ENCODE assay signal across 8 cellular contexts in the genomic region with DNA sequence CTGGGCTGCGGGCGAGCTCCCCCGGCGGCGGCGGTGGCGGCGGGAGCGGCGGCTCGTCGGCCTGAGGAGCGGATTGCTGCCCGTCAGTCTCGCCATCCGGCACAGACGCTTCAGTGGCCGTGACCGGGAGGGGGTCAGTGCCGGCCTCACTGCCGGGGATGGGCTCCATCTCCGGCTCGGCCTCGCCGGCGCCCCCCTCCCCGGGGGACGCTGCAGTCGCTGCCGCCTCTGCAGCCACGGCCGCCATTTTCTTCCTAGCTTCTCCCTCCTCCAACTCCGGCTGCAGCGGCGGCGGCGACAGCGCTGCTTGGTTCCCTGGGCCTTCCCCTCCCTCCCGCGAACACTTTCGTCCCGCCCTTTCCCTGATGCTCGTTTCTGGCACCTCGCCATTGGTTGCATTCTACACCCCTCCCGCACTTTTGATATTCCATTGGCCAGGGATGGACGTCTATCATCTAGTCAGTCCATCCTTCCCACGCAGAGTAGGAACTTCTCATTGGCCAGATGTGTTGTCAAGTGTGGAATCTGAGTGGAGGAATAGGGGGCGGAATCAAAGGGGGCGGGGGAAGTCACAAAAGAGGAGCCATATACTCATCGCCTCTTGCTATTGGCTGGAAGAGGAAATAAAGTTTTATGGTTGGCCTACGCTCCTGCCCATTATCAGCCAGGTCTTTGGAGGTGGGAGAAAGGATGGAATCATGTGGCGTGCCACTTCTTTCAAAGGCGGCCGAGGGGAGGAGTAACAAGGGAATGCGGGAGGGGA. TPM values are rescaled to one million over a fixed set of nuclear protein-coding genes. Genes with fewer than 3 reads are reported as not detected.
DNase-seq lines count a peak whose midpoint lies in the region; ATAC-seq and TF ChIP-seq lines count a peak whose summit lies in the region.

A gene with protein sequence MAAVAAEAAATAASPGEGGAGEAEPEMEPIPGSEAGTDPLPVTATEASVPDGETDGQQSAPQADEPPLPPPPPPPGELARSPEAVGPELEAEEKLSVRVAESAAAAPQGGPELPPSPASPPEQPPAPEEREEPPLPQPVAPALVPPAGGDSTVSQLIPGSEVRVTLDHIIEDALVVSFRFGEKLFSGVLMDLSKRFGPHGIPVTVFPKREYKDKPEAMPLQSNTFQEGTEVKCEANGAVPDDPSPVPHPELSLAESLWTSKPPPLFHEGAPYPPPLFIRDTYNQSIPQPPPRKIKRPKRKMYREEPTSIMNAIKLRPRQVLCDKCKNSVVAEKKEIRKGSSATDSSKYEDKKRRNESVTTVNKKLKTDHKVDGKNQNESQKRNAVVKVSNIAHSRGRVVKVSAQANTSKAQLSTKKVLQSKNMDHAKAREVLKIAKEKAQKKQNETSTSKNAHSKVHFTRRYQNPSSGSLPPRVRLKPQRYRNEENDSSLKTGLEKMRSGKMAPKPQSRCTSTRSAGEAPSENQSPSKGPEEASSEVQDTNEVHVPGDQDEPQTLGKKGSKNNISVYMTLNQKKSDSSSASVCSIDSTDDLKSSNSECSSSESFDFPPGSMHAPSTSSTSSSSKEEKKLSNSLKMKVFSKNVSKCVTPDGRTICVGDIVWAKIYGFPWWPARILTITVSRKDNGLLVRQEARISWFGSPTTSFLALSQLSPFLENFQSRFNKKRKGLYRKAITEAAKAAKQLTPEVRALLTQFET (minus strand): TSS at position 309 of the 763 bp plus-strand sequence. CDS start 62 bp downstream, at position 247.

- BruUV-seq in OCI-LY7 (replicated peaks; lab: Mats Ljungman, UMichigan) = no TSS peak

- H3K27ac Mint-ChIP-seq in endothelial cell (ENCODE audit: unreplicated experiment) (peak within 1 kb of the TSS; percentile 77), mesothelial cell of epicardium (peak within 1 kb of the TSS; percentile 99)

- H3K9me3 ChIP-seq in OCI-LY7 (ENCODE audit: low read length) = no peaks in the 10 kb centered on the region

- CTCF ChIA-PET in OCI-LY7 (lab: Charles Lee; ENCODE audit: unreplicated experiment) = interaction anchor here (0.5 kb wide), 1 partner anchor 86 kb away, joined by 3 read pairs; no protein-coding TSS in a partner anchor

- peak; percentile 87 for ATAC-seq in GM21526 (IDR thresholded peaks at IDR 0.05; ENCODE audit: low FRiP score, unreplicated experiment)

- peak within 1 kb of the TSS; percentile 95 for H2AFZ ChIP-seq in OCI-LY7 (ENCODE audit: low read length)

- H3K36me3 ChIP-seq in OCI-LY7 (ENCODE audit: insufficient read depth, low read length) = peaks cover 32% of the 10 kb centered on the region

- peak within 1 kb of the TSS; percentile 69 for H3K27ac ChIP-seq in OCI-LY7 (ENCODE audit: low read depth, low read length, poor library complexity, severe bottlenecking)

- H3K4me2 ChIP-seq in OCI-LY7 (ENCODE audit: low read length) = peak within 1 kb of the TSS; percentile 79

- H3K9me2 ChIP-seq in OCI-LY7 (ENCODE audit: insufficient read depth, low read length) = no peaks in the 10 kb centered on the region

- DNase-seq in DMS 273 treated with DMSO at 0.1 percent for 48 hours (lab: John Stamatoyannopoulos, UW) (peak; percentile 99), HuH-7.5 (ENCODE audit: low spot score) (peak; percentile 97), OCI-LY7 (ENCODE audit: low spot score) (peak; percentile 100), activated T-cell treated with anti-CD3 and anti-CD28 coated beads for 1 hour (ENCODE audit: low read depth) (peak; percentile 96), endothelial cell (ENCODE audit: low spot score) (peak; percentile 93), mesothelial cell of epicardium (ENCODE audit: low spot score in 2 of 2, unreplicated experiment in 2 of 2) (peak; percentile 98)
- DNase-seq in stimulated activated CD8-positive, alpha-beta memory T cell treated with anti-CD3 and anti-CD28 coated beads, Interleukin-15, amount 100 ng/mL, for 48 hours (ENCODE audit: low read depth in 2 of 2) = peak; percentile 89 to 92

- peak within 1 kb of the TSS; percentile 89 for H3K4me3 ChIP-seq in OCI-LY7 (ENCODE audit: low read depth, low read length, poor library complexity, severe bottlenecking)

- peaks cover 11% of the 10 kb centered on the region for H3K4me1 Mint-ChIP-seq in endothelial cell (ENCODE audit: unreplicated experiment)
- H3K4me1 Mint-ChIP-seq in mesothelial cell of epicardium = peaks cover 6% of the 10 kb centered on the region

- POLR2A ChIA-PET in OCI-LY7 (lab: Charles Lee) = interaction anchor here (0.8 to 1.0 kb wide), 2 partner anchors 9 to 11 kb away, joined by 3 to 4 read pairs; no protein-coding TSS in a partner anchor

- 0 out of 2 replicates have a peak, but pooled peaks have one; percentile 29 for TF ChIP-seq CTCF in OCI-LY7 (conservative IDR thresholded peaks at IDR 0.05; ENCODE audit: low read length)
- no peak for TF ChIP-seq CTCF in endothelial cell (IDR thresholded peaks at IDR 0.05; ENCODE audit: unreplicated experiment)
- TF ChIP-seq CTCF in mesothelial cell of epicardium (IDR thresholded peaks at IDR 0.05; ENCODE audit: unreplicated experiment) = no peak

- intact Hi-C loops in OCI-LY7 (cut with micrococcal nuclease; ENCODE audit: unreplicated experiment) = loop anchor here (2.0 kb wide), 1 partner anchor 303 kb away; no protein-coding TSS in a partner anchor

- H3K27me3 Mint-ChIP-seq in endothelial cell (ENCODE audit: unreplicated experiment) (peaks cover 5% of the 10 kb centered on the region), mesothelial cell of epicardium (ENCODE audit: low read depth) (peaks cover 7% of the 10 kb centered on the region)

- H3K36me3 Mint-ChIP-seq in endothelial cell (ENCODE audit: low read depth, unreplicated experiment) (peaks cover 11% of the 10 kb centered on the region), mesothelial cell of epicardium (peaks cover 3% of the 10 kb centered on the region)

- H3K4me3 Mint-ChIP-seq in endothelial cell (ENCODE audit: unreplicated experiment) (peak within 1 kb of the TSS; percentile 98), mesothelial cell of epicardium (peak within 1 kb of the TSS; percentile 92)

- H3K4me1 ChIP-seq in OCI-LY7 (ENCODE audit: insufficient read depth, low read length, poor library complexity, severe bottlenecking) = peaks cover 15% of the 10 kb centered on the region

- peaks cover 17% of the 10 kb centered on the region; the same call in 1 of the 2 replicates for H3K79me2 ChIP-seq in OCI-LY7 (ENCODE audit: insufficient read depth, low read depth, low read length)

- H3K9me3 Mint-ChIP-seq in endothelial cell (ENCODE audit: unreplicated experiment) (no peaks in the 10 kb centered on the region), mesothelial cell of epicardium (no peaks in the 10 kb centered on the region)

- peaks cover 8% of the 10 kb centered on the region for H4K20me1 ChIP-seq in OCI-LY7 (ENCODE audit: insufficient read depth, low read length)

RNA-seq across cellular contexts. Expression of the gene that starts here (rescaled TPM):
- 28.4 and 28.5 TPM in 2 replicates for total RNA-seq in OCI-LY7 (2014; rRNA removed; shearing (Covaris generic))
- 27.3 and 28.3 TPM in 2 replicates for total RNA-seq in OCI-LY7 (2022)
- total RNA-seq in endothelial cell (ENCODE audit: unreplicated experiment) = 49.2 TPM
- 29.5 to 32.5 TPM (median 30.9 TPM) in 3 replicates for total RNA-seq in mesothelial cell of epicardium

Comparison
In these comparisons a context has a peak if more than half of its experiments do, and no peak if none do; other contexts are left out.
1. Peak in every context shown above with its lines: DNase-seq, ATAC-seq, H3K4me3 ChIP-seq and H3K27ac ChIP-seq.